17 cellular contexts compared by ENCODE assay signal in genomic region chr3:80993241-80993945, GRCh38.
A peak's percentile ranks its signal among the peaks of the same experiment; 100 is the strongest.
DNase-seq lines count a peak whose midpoint lies in the region; ATAC-seq and TF ChIP-seq lines count a peak whose summit lies in the region.
"Had no signal": no experiment of that assay in that cellular context is flagged by ENCODE, and none has a peak within 500 bp of the region (broad histone marks: within the 10 kb centered on the region; RNA-seq: fewer than 3 reads in every experiment).

No MANE protein-coding gene starts in this region.

- peak; percentile 96 for DNase-seq in renal cortical epithelial cell (ENCODE audit: low read depth)
- DNase-seq in right cardiac atrium = no peak
- no peak for DNase-seq in DMS 273 treated with DMSO at 0.1 percent for 48 hours (lab: John Stamatoyannopoulos, UW)
- DNase-seq in GM20000 (ENCODE audit: low spot score) = no peak
- no peak for DNase-seq in stimulated activated naive CD8-positive, alpha-beta T cell treated with anti-CD3 and anti-CD28 coated beads, Interleukin-15, Interleukin-2, amounts not matched to agents 100 U/mL and 50 U/mL, for 24 hours
- DNase-seq: AML-193, aorta, colonic mucosa, gastrocnemius medialis, immature natural killer cell, Karpas-422, NCI-H1417, NCI-H2227 treated with DMSO at 0.1 percent for 48 hours, T-helper 17 cell had no signal

- intact Hi-C loops in right cardiac atrium (cut with DNase I) = no loop called here

- H3K27me3 ChIP-seq in right cardiac atrium (ENCODE audit: control insufficient read depth, insufficient read depth) = no peaks in the 10 kb centered on the region
- H3K27me3 ChIP-seq: colonic mucosa, gastrocnemius medialis had no signal

- H3K4me3 ChIP-seq in right cardiac atrium (ENCODE audit: low read length) = no peak overlapping the region
- H3K4me3 ChIP-seq: colonic mucosa, gastrocnemius medialis had no signal

- peak; percentile 68 for ATAC-seq in GM19023 (IDR thresholded peaks at IDR 0.05; ENCODE audit: unreplicated experiment)
- peak; percentile 70 for ATAC-seq in HG02642 (IDR thresholded peaks at IDR 0.05; ENCODE audit: poor library complexity, unreplicated experiment)
- peak; percentile 78 for ATAC-seq in HG03432 (IDR thresholded peaks at IDR 0.05; ENCODE audit: unreplicated experiment)
- ATAC-seq in right cardiac atrium = no peak
- ATAC-seq in stimulated activated naive CD8-positive, alpha-beta T cell treated with anti-CD3 and anti-CD28 coated beads, Interleukin-15, Interleukin-2, amounts not matched to agents 100 U/mL and 50 U/mL, for 24 hours = no peak
- ATAC-seq: gastrocnemius medialis, T-helper 17 cell had no signal

- no peaks in the 10 kb centered on the region for H3K4me1 ChIP-seq in right cardiac atrium (ENCODE audit: control insufficient read depth, insufficient read depth, low read length)
- H3K4me1 ChIP-seq: colonic mucosa, gastrocnemius medialis had no signal

- WGBS in right cardiac atrium = 74% methylated on average over 2 of the region's 2 CpGs

- no peaks in the 10 kb centered on the region for H3K9me3 ChIP-seq in right cardiac atrium (ENCODE audit: control insufficient read depth, low read length)
- H3K9me3 ChIP-seq: colonic mucosa, gastrocnemius medialis had no signal

- H3K27ac ChIP-seq in right cardiac atrium (ENCODE audit: low read length) = no peak overlapping the region
- H3K27ac ChIP-seq: colonic mucosa, gastrocnemius medialis had no signal

- no peak for TF ChIP-seq CTCF in GM20000 (IDR thresholded peaks at IDR 0.05; ENCODE audit: extremely low read depth, missing control alignments)

Comparison
In these comparisons a context has a peak if more than half of its experiments do, and no peak if none do; other contexts are left out.
1. ATAC-seq: peak in GM19023 (single experiment), HG02642 (single experiment) and HG03432 (single experiment); none in right cardiac atrium (0 of 2) and stimulated activated naive CD8-positive, alpha-beta T cell treated with anti-CD3 and anti-CD28 coated beads, Interleukin-15, Interleukin-2, amounts not matched to agents 100 U/mL and 50 U/mL, for 24 hours (single experiment).